In the genomic region with DNA sequence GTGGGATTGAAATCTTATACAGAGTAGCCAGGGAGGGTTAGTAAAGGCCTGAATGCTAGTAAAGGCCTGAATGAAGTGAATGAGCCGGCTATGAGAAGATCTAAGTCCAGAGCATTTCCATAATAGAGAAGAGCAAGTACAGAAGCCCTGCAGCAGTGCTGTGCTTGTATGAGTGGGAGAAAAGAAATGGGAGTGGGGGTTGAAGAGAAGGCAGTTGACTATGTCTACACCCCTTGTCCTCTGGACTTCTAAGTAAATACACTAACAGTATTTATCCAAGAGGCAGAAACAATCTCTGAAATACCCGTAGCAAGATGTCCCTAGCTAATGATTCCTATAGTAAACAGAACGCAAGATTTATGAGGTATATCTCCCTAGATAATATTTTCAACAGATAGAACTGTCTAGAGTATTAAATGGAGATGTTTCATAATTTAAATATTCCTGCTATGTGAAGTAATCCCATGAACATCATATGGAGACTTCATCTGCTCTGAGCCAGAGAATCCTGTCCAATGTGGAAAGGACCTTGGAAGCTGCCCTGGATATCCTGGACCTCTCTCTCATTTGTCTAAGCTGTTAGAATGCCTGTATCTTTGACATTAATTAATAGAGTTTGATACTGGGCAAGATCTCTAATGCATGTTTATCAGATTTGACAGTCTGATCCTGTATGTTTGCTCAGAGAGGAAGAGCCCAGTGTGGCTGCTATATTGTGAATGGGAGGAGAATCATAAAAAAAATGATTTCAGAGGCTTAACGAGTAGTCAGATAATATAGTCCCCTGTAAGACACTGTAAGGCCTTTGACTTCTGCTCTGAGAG, we compare ENCODE assay signal across 1 cellular context.
TF ChIP-seq lines count a peak whose summit lies in the region.

No MANE protein-coding gene starts in this region.

TF ChIP-seq in A549, 52 proteins besides CTCF, POLR2A, EP300 and RAD21 (continued from another document):
- TF ChIP-seq FOSL2 (IDR thresholded peaks at IDR 0.05) (no peak), FOSL2 (CRISPR knock-in tag; IDR thresholded peaks at IDR 0.05) (no peak), MYC (IDR thresholded peaks at IDR 0.05; ENCODE audit: borderline replicate concordance, low read length) (no peak), FOXS1 (CRISPR knock-in tag; IDR thresholded peaks at IDR 0.05) (no peak)
- TF ChIP-seq, protein P1, sequence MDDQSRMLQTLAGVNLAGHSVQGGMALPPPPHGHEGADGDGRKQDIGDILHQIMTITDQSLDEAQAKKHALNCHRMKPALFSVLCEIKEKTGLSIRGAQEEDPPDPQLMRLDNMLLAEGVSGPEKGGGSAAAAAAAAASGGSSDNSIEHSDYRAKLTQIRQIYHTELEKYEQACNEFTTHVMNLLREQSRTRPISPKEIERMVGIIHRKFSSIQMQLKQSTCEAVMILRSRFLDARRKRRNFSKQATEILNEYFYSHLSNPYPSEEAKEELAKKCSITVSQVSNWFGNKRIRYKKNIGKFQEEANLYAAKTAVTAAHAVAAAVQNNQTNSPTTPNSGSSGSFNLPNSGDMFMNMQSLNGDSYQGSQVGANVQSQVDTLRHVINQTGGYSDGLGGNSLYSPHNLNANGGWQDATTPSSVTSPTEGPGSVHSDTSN (IDR thresholded peaks at IDR 0.05) = no peak
